Comparison of ENCODE assay signal across 23 cellular contexts in the genomic region with DNA sequence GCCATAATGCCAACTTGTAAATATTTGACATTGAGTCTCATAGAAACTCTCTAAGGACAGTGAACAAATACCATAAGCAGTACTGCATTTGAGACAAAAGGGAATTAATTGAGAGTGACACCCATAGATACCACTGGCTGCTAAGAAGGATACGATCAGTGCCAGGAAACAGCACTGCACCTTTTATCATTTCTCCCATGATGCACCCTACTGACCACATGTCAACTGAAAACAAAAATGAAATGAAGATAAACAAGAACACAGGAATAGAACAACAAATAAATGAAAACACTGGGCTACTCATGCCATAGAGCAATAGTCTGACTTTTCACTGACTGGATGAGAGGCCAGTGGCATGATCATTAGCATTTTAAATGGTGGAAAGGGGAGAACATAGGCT.
"Had no signal": no experiment of that assay in that cellular context is flagged by ENCODE, and none has a peak within 500 bp of the region (broad histone marks: within the 10 kb centered on the region; RNA-seq: fewer than 3 reads in every experiment).

No MANE protein-coding gene starts in this region.

- H3K4me2 ChIP-seq: neural progenitor cell had no signal

- ATAC-seq: natural killer cell; right lobe of liver; stimulated activated memory B cell treated with anti-CD40 and anti-IgM and Interleukin-4, amounts not matched to agents 10 μg/mL and 1 μg/mL and 100 μg/mL, for 72 hours; stimulated activated naive CD8-positive, alpha-beta T cell treated with anti-CD3 and anti-CD28 coated beads, Interleukin-15, amount 100 ng/mL, for 72 hours had no signal

- H3K4me3 ChIP-seq: left ventricle myocardium inferior, lung, neural progenitor cell, ovary, right atrium auricular region, right lobe of liver, transverse colon, vagina had no signal

- H2AFZ ChIP-seq: neural progenitor cell had no signal

- H3K27ac ChIP-seq: left ventricle myocardium inferior, neutrophil, ovary, right atrium auricular region, right lobe of liver, transverse colon, upper lobe of left lung, vagina had no signal

- H3K27me3 ChIP-seq: neural progenitor cell, neutrophil, ovary, right atrium auricular region, right lobe of liver, transverse colon, upper lobe of left lung, vagina had no signal

- DNase-seq: islet precursor cell; left ventricle myocardium inferior; mesendoderm; naive B cell; natural killer cell; nephron progenitor cell; ovary; right lobe of liver; stimulated activated CD4-positive, alpha-beta T cell treated with anti-CD3 and anti-CD28 coated beads, Interleukin-1b, Interleukin-23, amount 100 ng/mL, for 48 hours; stimulated activated CD4-positive, alpha-beta T cell treated with anti-CD3 and anti-CD28 coated beads, Interleukin-2, amount 100 ng/mL, for 48 hours; stimulated activated CD4-positive, alpha-beta T cell treated with anti-CD3 and anti-CD28 coated beads, Interleukin-4, amount 100 ng/mL, for 4 hours; stimulated activated CD8-positive, alpha-beta memory T cell treated with anti-CD3 and anti-CD28 coated beads, Interleukin-4, amount 100 ng/mL, for 48 hours; stimulated activated naive CD4-positive, alpha-beta T cell treated with Interleukin-2 at 50 U/mL for 16 hours; stimulated activated naive CD8-positive, alpha-beta T cell treated with anti-CD3 and anti-CD28 coated beads, Interleukin-15, amount 100 ng/mL, for 72 hours; substantia nigra; transverse colon; upper lobe of left lung had no signal

- H3K36me3 ChIP-seq: left ventricle myocardium inferior, neutrophil, ovary, right atrium auricular region, right lobe of liver, transverse colon, upper lobe of left lung, vagina had no signal

- H3K9me3 ChIP-seq: left ventricle myocardium inferior, neutrophil, ovary, right atrium auricular region, right lobe of liver, transverse colon, upper lobe of left lung, vagina had no signal

- H3K9ac ChIP-seq: neural progenitor cell had no signal

- H3K4me1 ChIP-seq: left ventricle myocardium inferior, neural progenitor cell, right atrium auricular region, right lobe of liver, transverse colon, upper lobe of left lung, vagina had no signal
